11 cellular contexts compared by ENCODE assay signal in genomic region chr5:74394924-74395880, GRCh38.
DNase-seq lines count a peak whose midpoint lies in the region; ATAC-seq and TF ChIP-seq lines count a peak whose summit lies in the region.
"Had no signal": no experiment of that assay in that cellular context is flagged by ENCODE, and none has a peak within 500 bp of the region (broad histone marks: within the 10 kb centered on the region; RNA-seq: fewer than 3 reads in every experiment).

No MANE protein-coding gene starts in this region.

- no peak overlapping the region for H3K4me3 Mint-ChIP-seq in immature natural killer cell
- H3K4me3 Mint-ChIP-seq: activated CD4-positive, alpha-beta T cell treated with anti-CD3 and anti-CD28 coated beads for 36 hours; activated naive CD8-positive, alpha-beta T cell treated with anti-CD3 and anti-CD28 coated beads, Interleukin-2, amount 50 U/mL, for 24 hours had no signal

- H2BK5ac ChIP-seq in trophoblast cell (ENCODE audit: low read depth, low read length, poor library complexity), result peak overlapping the region; percentile 43

- no peak overlapping the region for H3K27ac Mint-ChIP-seq in immature natural killer cell
- H3K27ac Mint-ChIP-seq: activated CD4-positive, alpha-beta T cell treated with anti-CD3 and anti-CD28 coated beads for 36 hours; activated naive CD8-positive, alpha-beta T cell treated with anti-CD3 and anti-CD28 coated beads, Interleukin-2, amount 50 U/mL, for 24 hours had no signal

- no peak overlapping the region for H3K23ac ChIP-seq in trophoblast cell (ENCODE audit: low read length)

- DNase-seq in DMS53 (lab: John Stamatoyannopoulos, UW) (peak; percentile 54), DMS53 treated with DMSO at 0.1 percent for 48 hours (lab: John Stamatoyannopoulos, UW; ENCODE audit: unreplicated experiment) (no peak), NT2/D1 (ENCODE audit: low read depth, low spot score) (peak; percentile 50), trophoblast cell (peak; percentile 97 to 98), DMS 273 treated with DMSO at 0.1 percent for 48 hours (lab: John Stamatoyannopoulos, UW) (no peak), immature natural killer cell (no peak)
- no peak for DNase-seq in activated CD8-positive, alpha-beta memory T cell treated with anti-CD3 and anti-CD28 coated beads, Interleukin-2, amount 50 U/mL, for 48 hours
- DNase-seq: activated naive CD8-positive, alpha-beta T cell treated with anti-CD3 and anti-CD28 coated beads, Interleukin-2, amount 50 U/mL, for 24 hours had no signal

- peak overlapping the region; percentile 86 for H4K8ac ChIP-seq in trophoblast cell (ENCODE audit: low read depth, low read length)

- peaks cover 0 to 4% (median 0%) of the 10 kb centered on the region in 3 donors for H3K27me3 Mint-ChIP-seq in immature natural killer cell (ENCODE audit: low read depth in 3 of 3)
- H3K27me3 Mint-ChIP-seq: activated CD4-positive, alpha-beta T cell treated with anti-CD3 and anti-CD28 coated beads for 36 hours; activated naive CD8-positive, alpha-beta T cell treated with anti-CD3 and anti-CD28 coated beads, Interleukin-2, amount 50 U/mL, for 24 hours had no signal

- peak overlapping the region; percentile 64 for H4K12ac ChIP-seq in trophoblast cell (ENCODE audit: low read depth, low read length)

- H3K18ac ChIP-seq in trophoblast cell (ENCODE audit: low read length), result peak overlapping the region; percentile 72

- no peaks in the 10 kb centered on the region for H3K4me1 Mint-ChIP-seq in immature natural killer cell
- H3K4me1 Mint-ChIP-seq: activated naive CD8-positive, alpha-beta T cell treated with anti-CD3 and anti-CD28 coated beads, Interleukin-2, amount 50 U/mL, for 24 hours had no signal

- no peaks in the 10 kb centered on the region for H3K36me3 Mint-ChIP-seq in immature natural killer cell

- peaks cover 2% of the 10 kb centered on the region for H3K79me2 ChIP-seq in trophoblast cell (ENCODE audit: control insufficient read depth, insufficient read depth, low read length, poor library complexity)

- no peaks in the 10 kb centered on the region for H3K4me1 ChIP-seq in NT2/D1 (ENCODE audit: insufficient read depth, insufficient read length)
- H3K4me1 ChIP-seq in gastroesophageal sphincter, result no peaks in the 10 kb centered on the region
- peaks cover 20 to 28% of the 10 kb centered on the region in 2 experiments for H3K4me1 ChIP-seq in trophoblast cell (ENCODE audit: control insufficient read depth in 1 of 2, insufficient read depth in 2 of 2, low read length in 2 of 2)

- peak overlapping the region; percentile 96 for H2BK120ac ChIP-seq in trophoblast cell (ENCODE audit: insufficient read depth, low read length, poor library complexity)

- no peak overlapping the region for H3K27ac ChIP-seq in gastroesophageal sphincter
- peak overlapping the region; percentile 72 for H3K27ac ChIP-seq in trophoblast cell (ENCODE audit: low read depth, low read length)
- H3K27ac ChIP-seq: suprapubic skin had no signal

- H4K91ac ChIP-seq in trophoblast cell (ENCODE audit: low read depth, low read length), result peak overlapping the region; percentile 85

- H3K4ac ChIP-seq in trophoblast cell (ENCODE audit: low read depth, low read length), result peak overlapping the region; percentile 48

- H2AK5ac ChIP-seq in trophoblast cell (ENCODE audit: low read length), result peak overlapping the region; percentile 85

- no peak for TF ChIP-seq CTCF in gastroesophageal sphincter (IDR thresholded peaks at IDR 0.05)

- H3K79me1 ChIP-seq in trophoblast cell (ENCODE audit: low read length), result peaks cover 35% of the 10 kb centered on the region

- peak overlapping the region; percentile 89 for H2BK12ac ChIP-seq in trophoblast cell (ENCODE audit: low read length)

- no peaks in the 10 kb centered on the region for H3K9me3 Mint-ChIP-seq in immature natural killer cell
- H3K9me3 Mint-ChIP-seq: activated naive CD8-positive, alpha-beta T cell treated with anti-CD3 and anti-CD28 coated beads, Interleukin-2, amount 50 U/mL, for 24 hours had no signal

- no peak overlapping the region for H2AFZ ChIP-seq in trophoblast cell (ENCODE audit: insufficient read depth, low read length, poor library complexity)

- H3K9ac ChIP-seq in NT2/D1 (ENCODE audit: insufficient read length, low read depth) (no peak overlapping the region), trophoblast cell (ENCODE audit: low read length) (no peak overlapping the region)

- H3K4me3 ChIP-seq in NT2/D1 (ENCODE audit: insufficient read length, low read depth) (no peak overlapping the region), gastroesophageal sphincter (no peak overlapping the region), trophoblast cell (ENCODE audit: low read depth, low read length) (no peak overlapping the region)
- H3K4me3 ChIP-seq: suprapubic skin had no signal

- TF ChIP-seq EP300 in gastroesophageal sphincter (IDR thresholded peaks at IDR 0.05), result no peak

- H3K9me3 ChIP-seq in NT2/D1 (ENCODE audit: insufficient read depth, low read length), result 0 out of 2 replicates have a peak, but pooled peaks cover 4% of the 10 kb centered on the region
- H3K9me3 ChIP-seq in gastroesophageal sphincter, result peaks cover 0 to 5% (median 0%) of the 10 kb centered on the region in 3 donors
- H3K9me3 ChIP-seq in trophoblast cell (ENCODE audit: insufficient read depth, low read depth, low read length), result no peaks in the 10 kb centered on the region
- H3K9me3 ChIP-seq: suprapubic skin had no signal

- peak; percentile 76 for ATAC-seq in gastroesophageal sphincter
- ATAC-seq: activated CD4-positive, alpha-beta T cell treated with anti-CD3 and anti-CD28 coated beads for 36 hours; activated naive CD8-positive, alpha-beta T cell treated with anti-CD3 and anti-CD28 coated beads, Interleukin-2, amount 50 U/mL, for 24 hours had no signal

- WGBS in gastroesophageal sphincter (ENCODE audit: low coverage in 1 of 2), 2 donors, result 91 to 98% methylated on average over 7 to 9 of the region's 10 CpGs
- no CpG with 5 or more reads among the region's 10 CpGs for WGBS in trophoblast cell (ENCODE audit: extremely low coverage, insufficient coverage, insufficient read length)

- no peak overlapping the region for H3K4me2 ChIP-seq in trophoblast cell (ENCODE audit: low read length)

- H3K36me3 ChIP-seq in NT2/D1 (ENCODE audit: insufficient read depth, insufficient read length, low read length), result no peaks in the 10 kb centered on the region
- no peaks in the 10 kb centered on the region for H3K36me3 ChIP-seq in gastroesophageal sphincter
- no peaks in the 10 kb centered on the region for H3K36me3 ChIP-seq in trophoblast cell (ENCODE audit: control insufficient read depth in 1 of 2, insufficient read depth in 2 of 2, low read length in 2 of 2)
- H3K36me3 ChIP-seq: suprapubic skin had no signal

- H3K14ac ChIP-seq in trophoblast cell (ENCODE audit: low read length), result peak overlapping the region; percentile 85

- TF ChIP-seq POLR2A in gastroesophageal sphincter (IDR thresholded peaks at IDR 0.05), result no peak

- H3K27me3 ChIP-seq in NT2/D1 (ENCODE audit: insufficient read depth, insufficient read length) (no peaks in the 10 kb centered on the region), gastroesophageal sphincter (no peaks in the 10 kb centered on the region), trophoblast cell (ENCODE audit: insufficient read depth, low read length) (no peaks in the 10 kb centered on the region)
- H3K27me3 ChIP-seq: suprapubic skin had no signal

Comparison
In these comparisons a context has a peak if more than half of its experiments do, and no peak if none do; other contexts are left out.
1. DNase-seq: peak in DMS53 (single experiment), NT2/D1 (single experiment) and trophoblast cell (2 of 2); none in DMS53 treated with DMSO at 0.1 percent for 48 hours (single experiment), DMS 273 treated with DMSO at 0.1 percent for 48 hours (single experiment), activated CD8-positive, alpha-beta memory T cell treated with anti-CD3 and anti-CD28 coated beads, Interleukin-2, amount 50 U/mL, for 48 hours (single experiment) and immature natural killer cell (0 of 3).